17 cellular contexts compared by ENCODE assay signal in the genomic region with DNA sequence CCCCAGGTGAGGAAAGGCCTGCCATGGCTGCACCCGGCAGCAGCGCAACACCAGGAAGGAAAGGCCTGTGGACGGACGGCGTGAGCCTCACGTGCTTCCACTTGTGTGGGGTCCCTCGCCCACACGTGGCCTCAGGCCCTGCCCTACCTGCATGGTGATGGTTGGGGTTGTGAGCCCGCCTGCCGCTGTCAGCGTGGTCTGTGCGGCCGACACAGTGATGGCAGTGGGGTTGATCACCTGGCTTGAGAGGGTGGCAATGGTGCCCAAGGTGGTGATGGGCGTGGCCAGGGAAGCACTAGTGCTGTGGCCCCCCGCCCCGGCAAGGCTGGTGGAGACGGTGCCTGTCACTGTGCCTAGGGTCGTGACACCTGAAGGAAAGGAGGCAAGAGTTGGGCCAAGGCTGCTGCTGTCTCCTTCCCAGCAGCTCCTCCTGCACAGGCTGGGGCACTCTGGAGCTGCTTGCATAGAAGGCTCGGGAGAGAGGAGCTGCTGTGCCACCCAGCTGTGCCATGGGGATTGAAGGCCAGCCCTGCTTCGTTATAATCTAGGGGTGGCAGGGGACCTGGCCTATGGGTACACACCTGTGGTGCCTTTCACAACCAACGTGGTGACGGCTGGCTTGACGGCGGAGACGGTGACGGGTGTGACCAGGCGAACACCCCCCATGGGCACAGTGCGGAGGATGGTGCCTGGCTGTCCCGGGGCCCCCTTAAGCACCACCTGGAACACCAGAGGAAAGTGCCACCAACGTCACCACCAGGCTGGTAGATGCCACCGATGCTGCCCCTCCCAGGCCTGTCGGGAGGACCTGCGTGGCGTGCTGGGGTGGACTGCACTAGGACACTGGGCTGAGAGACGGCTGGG. TPM values are rescaled to one million over a fixed set of nuclear protein-coding genes. Genes with fewer than 3 reads are reported as not detected.
DNase-seq lines count a peak whose midpoint lies in the region; ATAC-seq and TF ChIP-seq lines count a peak whose summit lies in the region.
"Had no signal": no experiment of that assay in that cellular context is flagged by ENCODE, and none has a peak within 500 bp of the region (broad histone marks: within the 10 kb centered on the region; RNA-seq: fewer than 3 reads in every experiment).

No MANE protein-coding gene starts in this region.

- ATAC-seq in left lobe of liver (no peak), HG03139 (IDR thresholded peaks at IDR 0.05; ENCODE audit: unreplicated experiment) (no peak)
- ATAC-seq: Right ventricle myocardium inferior had no signal

- H3K36me3 Mint-ChIP-seq in IgD-negative memory B cell, result peaks cover 5% of the 10 kb centered on the region
- H3K36me3 Mint-ChIP-seq in activated naive CD8-positive, alpha-beta T cell treated with anti-CD3 and anti-CD28 coated beads for 36 hours, result peaks cover 10% of the 10 kb centered on the region

- H3F3A ChIP-seq in neural cell (ENCODE audit: insufficient read depth, low read length, poor library complexity, severe bottlenecking), result no peaks in the 10 kb centered on the region

- no peaks in the 10 kb centered on the region for H3K9me2 ChIP-seq in neural cell (ENCODE audit: insufficient read depth, low read length)

- H4K20me1 ChIP-seq in neural cell (ENCODE audit: insufficient read depth), result no peaks in the 10 kb centered on the region

- H3K4me3 ChIP-seq in neural cell (ENCODE audit: low read length), result no peak overlapping the region
- H3K4me3 ChIP-seq: SK-N-MC had no signal

- no peak overlapping the region for H3K9ac ChIP-seq in neural cell (ENCODE audit: low read length)

- H3K27me3 Mint-ChIP-seq in IgD-negative memory B cell, result no peaks in the 10 kb centered on the region
- no peaks in the 10 kb centered on the region for H3K27me3 Mint-ChIP-seq in activated naive CD8-positive, alpha-beta T cell treated with anti-CD3 and anti-CD28 coated beads for 36 hours
- H3K27me3 Mint-ChIP-seq: B cell; CD4-positive, alpha-beta T cell had no signal

- peak overlapping the region in 2 of 3 donors; percentile 47 to 51 for H3K27ac Mint-ChIP-seq in IgD-negative memory B cell
- H3K27ac Mint-ChIP-seq in activated naive CD8-positive, alpha-beta T cell treated with anti-CD3 and anti-CD28 coated beads for 36 hours, result peak overlapping the region; percentile 25
- H3K27ac Mint-ChIP-seq: CD4-positive, alpha-beta T cell had no signal

- no peaks in the 10 kb centered on the region for H3K36me3 ChIP-seq in neural cell (ENCODE audit: insufficient read depth, low read length)

- no peaks in the 10 kb centered on the region for H3K27me3 ChIP-seq in neural cell (ENCODE audit: insufficient read depth, low read depth, low read length)

- H3K79me2 ChIP-seq in neural cell (replicated peaks; ENCODE audit: insufficient read depth, low read length), result no peaks in the 10 kb centered on the region

- H3K9me3 Mint-ChIP-seq in IgD-negative memory B cell, result no peaks in the 10 kb centered on the region
- H3K9me3 Mint-ChIP-seq in activated naive CD8-positive, alpha-beta T cell treated with anti-CD3 and anti-CD28 coated beads for 36 hours, result no peaks in the 10 kb centered on the region
- H3K9me3 Mint-ChIP-seq: CD4-positive, alpha-beta T cell had no signal

- no peak for TF ChIP-seq RAD21 in neural cell (conservative IDR thresholded peaks at IDR 0.05)

- TF ChIP-seq CTCF in neural cell (IDR thresholded peaks at IDR 0.05; ENCODE audit: poor library complexity, severe bottlenecking), result no peak

- no peak overlapping the region for H3K27ac ChIP-seq in neural cell (ENCODE audit: low read length)
- H3K27ac ChIP-seq: SK-N-MC had no signal

- peaks cover 3 to 4% (median 3%) of the 10 kb centered on the region in 3 donors for H3K4me1 Mint-ChIP-seq in IgD-negative memory B cell
- H3K4me1 Mint-ChIP-seq in activated naive CD8-positive, alpha-beta T cell treated with anti-CD3 and anti-CD28 coated beads for 36 hours, result peaks cover 7% of the 10 kb centered on the region

- no peaks in the 10 kb centered on the region for H3K9me3 ChIP-seq in neural cell (ENCODE audit: low read length)

- H2AFZ ChIP-seq in neural cell (ENCODE audit: low read depth, low read length), result no peak overlapping the region

- no peak overlapping the region for H3K4me2 ChIP-seq in neural cell (ENCODE audit: low read length)

- no peak for TF ChIP-seq EP300 in neural cell (conservative IDR thresholded peaks at IDR 0.05; ENCODE audit: poor library complexity, severe bottlenecking)

- H3K4me3 Mint-ChIP-seq in IgD-negative memory B cell, result no peak overlapping the region
- no peak overlapping the region for H3K4me3 Mint-ChIP-seq in activated naive CD8-positive, alpha-beta T cell treated with anti-CD3 and anti-CD28 coated beads for 36 hours
- H3K4me3 Mint-ChIP-seq: B cell; CD4-positive, alpha-beta T cell had no signal

- DNase-seq in activated naive CD8-positive, alpha-beta T cell treated with anti-CD3 and anti-CD28 coated beads for 36 hours, result no peak
- no peak for DNase-seq in left lobe of liver (ENCODE audit: low spot score)
- DNase-seq: CD4-positive, alpha-beta T cell; DMS79 treated with DMSO at 0.1 percent for 48 hours; GOT3; Karpas-422; MM.1S; NCI-H1105; NCI-H187 treated with DMSO at 0.1 percent for 48 hours; NCI-H446; NCI-H748 treated with DMSO at 0.1 percent for 48 hours had no signal

TF ChIP-seq in neural cell, 6 proteins besides CTCF, POLR2A, EP300 and RAD21:
- TF ChIP-seq MXI1 (conservative IDR thresholded peaks at IDR 0.05; ENCODE audit: poor library complexity, severe bottlenecking) (no peak), POLR2AphosphoS5 (IDR thresholded peaks at IDR 0.05) (peak; percentile 20)
TF ChIP-seq in neural cell: peak in this region for 1.

RNA-seq across cellular contexts. Expression of gene RENBP, which starts 11.8 kb away (rescaled TPM):
- polyA plus RNA-seq in IgD-negative memory B cell, result 1.2 TPM
- total RNA-seq in activated naive CD8-positive, alpha-beta T cell treated with anti-CD3 and anti-CD28 coated beads for 36 hours, result 10 to 100 TPM; 15.2 to 15.7 TPM
- polyA plus RNA-seq in neural cell, result 0.89 and 2.5 TPM in 2 replicates
- 1.2 and 2.4 TPM in 2 replicates for polyA minus RNA-seq in neural cell
- total RNA-seq in left lobe of liver, result 5.5 TPM

RNA-seq across cellular contexts. Expression of gene HCFC1, which starts 15.3 kb away (rescaled TPM):
- polyA plus RNA-seq in IgD-negative memory B cell (12.2 TPM), neural cell (7.3 and 10.3 TPM in 2 replicates)
- 100 to 1,000 TPM; 140 to 142 TPM for total RNA-seq in activated naive CD8-positive, alpha-beta T cell treated with anti-CD3 and anti-CD28 coated beads for 36 hours
- polyA minus RNA-seq in neural cell, result 25.5 and 29.9 TPM in 2 replicates
- 17.2 TPM for total RNA-seq in left lobe of liver

RNA-seq across cellular contexts. Expression of gene TMEM187, which starts 16.3 kb away (rescaled TPM):
- 7.1 TPM for polyA plus RNA-seq in IgD-negative memory B cell
- 1 to 10 TPM; 3.4 to 6.2 TPM for total RNA-seq in activated naive CD8-positive, alpha-beta T cell treated with anti-CD3 and anti-CD28 coated beads for 36 hours
- 5.2 and 6.3 TPM in 2 replicates for polyA plus RNA-seq in neural cell
- polyA minus RNA-seq in neural cell, result 3.0 and 5.4 TPM in 2 replicates
- total RNA-seq in left lobe of liver, result 11.6 TPM

RNA-seq across cellular contexts. Expression of gene NAA10, which starts 21.4 kb away (rescaled TPM):
- 91.4 TPM for polyA plus RNA-seq in IgD-negative memory B cell
- 100 to 1,000 TPM; 150 to 153 TPM for total RNA-seq in activated naive CD8-positive, alpha-beta T cell treated with anti-CD3 and anti-CD28 coated beads for 36 hours
- 117 and 159 TPM in 2 replicates for polyA plus RNA-seq in neural cell
- 35.5 and 40.4 TPM in 2 replicates for polyA minus RNA-seq in neural cell
- total RNA-seq in left lobe of liver, result 38.0 TPM

RNA-seq across cellular contexts. Expression of gene ARHGAP4, which starts 30.2 kb away (rescaled TPM):
- polyA plus RNA-seq in IgD-negative memory B cell (123 TPM), neural cell (11.2 and 12.1 TPM in 2 replicates)
- 100 to 1,000 TPM; 112 to 123 TPM for total RNA-seq in activated naive CD8-positive, alpha-beta T cell treated with anti-CD3 and anti-CD28 coated beads for 36 hours
- polyA minus RNA-seq in neural cell, result 2.9 and 5.3 TPM in 2 replicates
- 8.1 TPM for total RNA-seq in left lobe of liver
